In genomic region chr10:42552188-42553063, GRCh38 we compare ENCODE assay signal across 8 cellular contexts.
A peak's percentile ranks its signal among the peaks of the same experiment; 100 is the strongest.
DNase-seq lines count a peak whose midpoint lies in the region; ATAC-seq and TF ChIP-seq lines count a peak whose summit lies in the region.

No MANE protein-coding gene starts in this region.

- ATAC-seq in GM21717 (IDR thresholded peaks at IDR 0.05; ENCODE audit: unreplicated experiment) (peak; percentile 91), PC-3 (peak; percentile 89)

- no peaks in the 10 kb centered on the region for H3K27me3 ChIP-seq in PC-3 (ENCODE audit: low read length)

- H2AFZ ChIP-seq in PC-3 (ENCODE audit: low read length), result peak overlapping the region; percentile 97

- H3K9me3 Mint-ChIP-seq in activated T-cell treated with anti-CD3 and anti-CD28 coated beads, Interleukin-2, amount 50 U/mL, for 24 hours, result peaks cover 14% of the 10 kb centered on the region

- peak; percentile 93 for DNase-seq in DMS153 treated with DMSO at 0.1 percent for 48 hours (lab: John Stamatoyannopoulos, UW; ENCODE audit: unreplicated experiment)
- peak; percentile 97 for DNase-seq in Jurkat, Clone E6-1 (ENCODE audit: low read depth, low spot score)
- DNase-seq in PC-3, result peak; percentile 99
- DNase-seq in activated T-cell treated with anti-CD3 and anti-CD28 coated beads, Interleukin-2, amount 50 U/mL, for 24 hours, result peak; percentile 95
- DNase-seq in erythroblast (lab: John Stamatoyannopoulos, UW), result peak; percentile 97
- DNase-seq in mucosa of gallbladder (ENCODE audit: low spot score), result peak; percentile 98
- DNase-seq in stimulated activated CD8-positive, alpha-beta memory T cell treated with anti-CD3 and anti-CD28 coated beads, Interleukin-4, amount 100 ng/mL, for 24 hours (ENCODE audit: low read depth), result peak; percentile 92

- H3K79me2 ChIP-seq in PC-3 (ENCODE audit: low read length), result peaks cover 22% of the 10 kb centered on the region

- H3K4me3 ChIP-seq in Jurkat, Clone E6-1 (ENCODE audit: low read length), result peak overlapping the region; percentile 95
- H3K4me3 ChIP-seq in PC-3 (ENCODE audit: low read length), result peak overlapping the region; percentile 87

- no peak for TF ChIP-seq CTCF in PC-3 (conservative IDR thresholded peaks at IDR 0.05; ENCODE audit: low read depth, low read length)

- no peaks in the 10 kb centered on the region for H4K20me1 ChIP-seq in PC-3 (ENCODE audit: low read length)

- CTCF ChIA-PET in PC-3 (lab: Charles Lee), result no interaction called here

- BruUV-seq in PC-3 (replicated peaks; lab: Mats Ljungman, UMichigan), result TSS peak; percentile 47

- H3K27ac ChIP-seq in PC-3 (ENCODE audit: low read length), result no peak overlapping the region

- H3K27me3 Mint-ChIP-seq in activated T-cell treated with anti-CD3 and anti-CD28 coated beads, Interleukin-2, amount 50 U/mL, for 24 hours, result no peaks in the 10 kb centered on the region

- peak overlapping the region; percentile 95 for H3K4me3 Mint-ChIP-seq in activated T-cell treated with anti-CD3 and anti-CD28 coated beads, Interleukin-2, amount 50 U/mL, for 24 hours

- POLR2A ChIA-PET in PC-3 (lab: Charles Lee; ENCODE audit: unreplicated experiment), result no interaction called here

- H3F3A ChIP-seq in PC-3 (ENCODE audit: low read length, unreplicated experiment), result no peaks in the 10 kb centered on the region

- TF ChIP-seq POLR2A in erythroblast (IDR thresholded peaks at IDR 0.05; ENCODE audit: low read length), result peak; percentile 74

- H3K9ac ChIP-seq in PC-3 (ENCODE audit: low read length), result peak overlapping the region; percentile 75

- no peaks in the 10 kb centered on the region for H3K9me2 ChIP-seq in PC-3 (replicated peaks; ENCODE audit: low read length)

- intact Hi-C loops in PC-3 (cut with micrococcal nuclease), result loop anchor here (1.0 to 10.0 kb wide), 5 partner anchors 75 to 232 kb away; partner anchors contain the start of genes BMS1 and ZNF33B

- H3K36me3 ChIP-seq in PC-3 (ENCODE audit: low read depth, low read length), result peaks cover 16% of the 10 kb centered on the region

- H3K4me1 ChIP-seq in PC-3 (ENCODE audit: insufficient read depth, low read length), result peaks cover 14% of the 10 kb centered on the region

- peaks cover 48% of the 10 kb centered on the region for H3K4me1 Mint-ChIP-seq in activated T-cell treated with anti-CD3 and anti-CD28 coated beads, Interleukin-2, amount 50 U/mL, for 24 hours (ENCODE audit: low read depth)

- no peaks in the 10 kb centered on the region for H3K9me3 ChIP-seq in PC-3 (ENCODE audit: low read length)

- peaks cover 55% of the 10 kb centered on the region for H3K36me3 Mint-ChIP-seq in activated T-cell treated with anti-CD3 and anti-CD28 coated beads, Interleukin-2, amount 50 U/mL, for 24 hours (ENCODE audit: low read depth)

- peak overlapping the region; percentile 96 for H3K4me2 ChIP-seq in PC-3 (ENCODE audit: low read length)

- H3K27ac Mint-ChIP-seq in activated T-cell treated with anti-CD3 and anti-CD28 coated beads, Interleukin-2, amount 50 U/mL, for 24 hours, result peak overlapping the region; percentile 95
